Comparison of ENCODE assay signal across 8 cellular contexts in the genomic region with DNA sequence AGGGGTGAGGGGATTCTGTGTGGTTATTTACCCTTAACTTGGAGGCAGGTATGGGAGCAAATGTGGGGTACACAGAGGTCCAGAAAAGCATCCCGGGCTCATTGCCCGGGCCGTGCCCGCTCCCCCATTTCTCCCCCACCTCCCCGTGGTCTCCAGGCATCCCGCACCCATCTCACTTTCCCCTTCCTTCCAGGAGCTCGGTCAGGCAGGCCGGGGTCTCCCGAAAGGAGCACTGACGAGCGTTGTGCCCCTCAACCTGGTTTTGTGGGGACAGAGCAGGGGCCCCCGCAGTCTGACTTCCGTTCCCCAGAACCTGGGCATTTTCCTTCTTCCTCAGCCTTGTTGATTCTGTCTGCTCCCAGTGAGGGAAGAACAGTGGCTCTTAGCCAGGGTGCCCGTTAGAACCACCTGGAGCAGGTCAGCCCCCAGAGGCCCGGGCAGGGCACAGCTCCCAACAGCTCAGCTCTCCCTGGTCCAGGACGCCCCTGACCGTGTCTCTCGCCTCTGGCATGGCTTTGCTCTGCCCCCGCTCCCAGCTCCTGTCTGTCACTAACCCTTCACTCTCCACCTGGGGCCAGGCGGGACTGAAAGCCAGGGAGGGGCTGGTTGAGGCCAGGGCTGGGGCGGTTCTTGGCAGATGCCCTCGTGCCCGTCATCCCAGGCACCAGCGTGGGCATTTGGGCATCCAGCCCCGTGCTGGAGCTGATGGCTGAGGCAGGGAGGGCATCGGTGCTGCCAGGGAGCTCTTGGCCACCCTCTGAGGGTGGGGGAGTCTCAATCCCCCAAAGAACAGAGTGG. TPM values are rescaled to one million over a fixed set of nuclear protein-coding genes. Genes with fewer than 3 reads are reported as not detected.
DNase-seq lines count a peak whose midpoint lies in the region; ATAC-seq, FAIRE-seq and TF ChIP-seq lines count a peak whose summit lies in the region.
"Had no signal": no experiment of that assay in that cellular context is flagged by ENCODE, and none has a peak within 500 bp of the region (broad histone marks: within the 10 kb centered on the region; RNA-seq: fewer than 3 reads in every experiment).

No MANE protein-coding gene starts in this region.

- CTCF ChIA-PET in PC-9 (lab: Charles Lee): no interaction called here

- H3K4me3 ChIP-seq in PC-9 (peak overlapping the region; percentile 60), left lung (peak overlapping the region; percentile 1 to 39), stomach smooth muscle (ENCODE audit: low read length in 2 of 2) (peak overlapping the region in 1 of 2 donors; percentile 40)

- POLR2A ChIA-PET in PC-9 (lab: Charles Lee; ENCODE audit: unreplicated experiment): interaction anchor here (0.5 to 0.7 kb wide), 2 partner anchors 35 to 54 kb away, joined by 6 to 8 read pairs; no protein-coding TSS in a partner anchor

- H3F3A ChIP-seq in PC-9 (ENCODE audit: insufficient read depth, low read depth): peaks cover 53% of the 10 kb centered on the region

- ATAC-seq in left lung: peak; percentile 29
- no peak for ATAC-seq in GM21528 (IDR thresholded peaks at IDR 0.05; ENCODE audit: low FRiP score, unreplicated experiment)
- ATAC-seq: activated T-helper 17 cell treated with anti-CD3 and anti-CD28 coated beads, Interleukin-2, amount 50 U/mL, for 72 hours had no signal

- no peak for TF ChIP-seq CTCF in PC-9 (conservative IDR thresholded peaks at IDR 0.05)
- no peak for TF ChIP-seq CTCF in left lung (IDR thresholded peaks at IDR 0.05)

- BruUV-seq in PC-9 (replicated peaks; lab: Mats Ljungman, UMichigan): TSS peak; percentile 55

- H3K27ac ChIP-seq in PC-9 (peak overlapping the region; percentile 85), caudate nucleus (ENCODE audit: low read depth, low read length) (peak overlapping the region; percentile 67), left lung (peak overlapping the region; percentile 88 to 91), stomach smooth muscle (ENCODE audit: low read length) (peak overlapping the region; percentile 37)

- no peaks in the 10 kb centered on the region for H4K20me1 ChIP-seq in PC-9 (ENCODE audit: insufficient read depth)

- intact Hi-C loops in PC-9 (cut with micrococcal nuclease; ENCODE audit: unreplicated experiment) (loop anchor here (1.0 to 10.0 kb wide), 2 partner anchors 57 to 414 kb away; a partner anchor contains a TSS), left lung (cut with DNase I) (no loop called here)

- no peaks in the 10 kb centered on the region for H3K9me2 ChIP-seq in PC-9 (ENCODE audit: insufficient read depth)

- H3K36me3 ChIP-seq in PC-9 (ENCODE audit: low read depth) (no peaks in the 10 kb centered on the region; the same call in 1 of the 2 replicates), left lung (peaks cover 0 to 71% of the 10 kb centered on the region in 2 donors), stomach smooth muscle (ENCODE audit: control insufficient read depth in 2 of 2, insufficient read depth in 2 of 2, low read length in 2 of 2) (peaks cover 17 to 30% of the 10 kb centered on the region in 2 donors)

- peaks cover 65% of the 10 kb centered on the region for H3K4me1 ChIP-seq in PC-9 (replicated peaks; ENCODE audit: insufficient read depth)
- H3K4me1 ChIP-seq in left lung: peaks cover 4 to 55% of the 10 kb centered on the region in 2 donors
- H3K4me1 ChIP-seq in stomach smooth muscle (ENCODE audit: control insufficient read depth, insufficient read depth, low read length): peaks cover 5% of the 10 kb centered on the region

- no peak for FAIRE-seq in frontal cortex (lab: Jason Lieb, UNC)

- no peaks in the 10 kb centered on the region for H3K79me2 ChIP-seq in PC-9 (ENCODE audit: low read depth)

- no peak for DNase-seq in PC-9
- DNase-seq in caudate nucleus (lab: John Stamatoyannopoulos, UW): peak in 6 of 61 donors; percentile 22 to 92 (median 24)
- DNase-seq in left lung: peak in 1 of 2 donors; percentile 81
- DNase-seq in frontal cortex (ENCODE audit: low spot score in 2 of 2): no peak
- DNase-seq in NCI-H1694 (lab: John Stamatoyannopoulos, UW): no peak

- H3K9ac ChIP-seq in stomach smooth muscle (ENCODE audit: low read length in 2 of 2): peak overlapping the region in 1 of 2 donors; percentile 15

- no peaks in the 10 kb centered on the region for H3K9me3 ChIP-seq in PC-9 (ENCODE audit: insufficient read depth, low read depth)
- no peaks in the 10 kb centered on the region for H3K9me3 ChIP-seq in left lung
- H3K9me3 ChIP-seq in stomach smooth muscle (ENCODE audit: control insufficient read depth in 2 of 2, low read length in 2 of 2): no peaks in the 10 kb centered on the region

- peak overlapping the region; percentile 87 for H3K4me2 ChIP-seq in PC-9

- H3K27me3 ChIP-seq in PC-9 (ENCODE audit: insufficient read depth, low read depth) (no peaks in the 10 kb centered on the region), left lung (no peaks in the 10 kb centered on the region), stomach smooth muscle (ENCODE audit: control insufficient read depth in 1 of 2, insufficient read depth in 2 of 2, low read length in 2 of 2) (no peaks in the 10 kb centered on the region)

- no peak overlapping the region for H2AFZ ChIP-seq in PC-9

RNA-seq across cellular contexts. Expression of a gene that starts 12.5 kb away (rescaled TPM):
- total RNA-seq in PC-9 (2021) (25.7 and 37.5 TPM in 2 replicates), left lung (10 to 100 TPM; 26.6 to 53.1 TPM), frontal cortex (34.6 TPM)

RNA-seq across cellular contexts. Expression of a gene that starts 53.2 kb away (rescaled TPM):
- total RNA-seq in PC-9 (2021) (32.8 and 35.0 TPM in 2 replicates), left lung (10 to 100 TPM; 16.1 to 18.9 TPM), frontal cortex (26.1 TPM)

RNA-seq across cellular contexts. Expression of a gene that starts 53.5 kb away (rescaled TPM):
- total RNA-seq in PC-9 (2021) (1.8 and 2.4 TPM in 2 replicates), left lung (1 to 10 TPM; 1.2 to 4.2 TPM), frontal cortex (1.2 TPM)
- total RNA-seq: activated T-helper 17 cell treated with anti-CD3 and anti-CD28 coated beads, Interleukin-2, amount 50 U/mL, for 72 hours had no signal

RNA-seq across cellular contexts. Expression of a gene that starts 56.2 kb away (rescaled TPM):
- total RNA-seq in PC-9 (2021): 67.9 and 70.4 TPM in 2 replicates
- total RNA-seq in left lung: 10 to 100 TPM; 81.6 to 98.1 TPM
- total RNA-seq in frontal cortex: 33.4 TPM

Comparison
In these comparisons a context has a peak if more than half of its experiments do, and no peak if none do; other contexts are left out.
1. H3K27ac ChIP-seq: peak in every context shown above with its lines; median percentile 90 in left lung; 85 in PC-9; 67 in caudate nucleus; 37 in stomach smooth muscle.